ENCODE assay signal across 1 cellular context in genomic region chr19:53906211-53907192, GRCh38.
TF ChIP-seq lines count a peak whose summit lies in the region.

No MANE protein-coding gene starts in this region.

TF ChIP-seq in liver, 16 proteins besides CTCF, POLR2A, EP300 and RAD21 (continued from another document):
- TF ChIP-seq REST (IDR thresholded peaks at IDR 0.05): no peak
